ENCODE assay signal across 19 cellular contexts in genomic region chr19:7699003-7699402, GRCh38. TPM values are rescaled to one million over a fixed set of nuclear protein-coding genes. Genes with fewer than 3 reads are reported as not detected.
DNase-seq lines count a peak whose midpoint lies in the region; ATAC-seq and TF ChIP-seq lines count a peak whose summit lies in the region.
"Had no signal": no experiment of that assay in that cellular context is flagged by ENCODE, and none has a peak within 500 bp of the region (broad histone marks: within the 10 kb centered on the region; RNA-seq: fewer than 3 reads in every experiment).

No MANE protein-coding gene starts in this region.

- H3K27me3 Mint-ChIP-seq in CD14-positive monocyte (ENCODE audit: low read depth in 3 of 3) = peaks cover 4 to 10% (median 4%) of the 10 kb centered on the region in 3 donors
- H3K27me3 Mint-ChIP-seq in dendritic cell treated with granulocyte-macrophage colony-stimulating factor and Interleukin-4, amounts not matched to agents 40 ng/mL and 50 ng/mL, for 4 days = no peaks in the 10 kb centered on the region

- H3K36me3 Mint-ChIP-seq in CD14-positive monocyte = peaks cover 0 to 2% of the 10 kb centered on the region in 2 donors
- H3K36me3 Mint-ChIP-seq in dendritic cell treated with granulocyte-macrophage colony-stimulating factor and Interleukin-4, amounts not matched to agents 40 ng/mL and 50 ng/mL, for 4 days (ENCODE audit: low read depth) = peaks cover 36% of the 10 kb centered on the region

- TF ChIP-seq CTCF in CD14-positive monocyte (IDR thresholded peaks at IDR 0.05) = no peak
- TF ChIP-seq CTCF in upper lobe of right lung (IDR thresholded peaks at IDR 0.05) = no peak

- no peaks in the 10 kb centered on the region for H3K9me3 Mint-ChIP-seq in CD14-positive monocyte
- H3K9me3 Mint-ChIP-seq in dendritic cell treated with granulocyte-macrophage colony-stimulating factor and Interleukin-4, amounts not matched to agents 40 ng/mL and 50 ng/mL, for 4 days = no peaks in the 10 kb centered on the region
- H3K9me3 Mint-ChIP-seq: HFFc6; T-helper 1 cell treated with Interleukin-12 subunit alpha and Interleukin-12 subunit beta and Interleukin-4 antibody, amounts not matched to agents 30 μg/mL and 1 μg/mL, for 36 hours had no signal

- intact Hi-C loops in CD14-positive monocyte (cut with micrococcal nuclease) (loop anchor here (5.0 kb wide), 2 partner anchors 38 to 43 kb away; no protein-coding TSS in a partner anchor), upper lobe of right lung (cut with DNase I) (no loop called here)
- intact Hi-C loops in dendritic cell treated with granulocyte-macrophage colony-stimulating factor and Interleukin-4, amounts not matched to agents 40 ng/mL and 50 ng/mL, for 4 days (cut with micrococcal nuclease) = loop anchor here (2.0 to 5.0 kb wide), 2 partner anchors 33 to 42 kb away; partner anchors contain the start of gene CLEC4G

- peak overlapping the region; percentile 25 to 86 for H3K4me3 Mint-ChIP-seq in CD14-positive monocyte
- H3K4me3 Mint-ChIP-seq in dendritic cell treated with granulocyte-macrophage colony-stimulating factor and Interleukin-4, amounts not matched to agents 40 ng/mL and 50 ng/mL, for 4 days = peak overlapping the region; percentile 85
- H3K4me3 Mint-ChIP-seq: HFFc6; T-helper 1 cell treated with Interleukin-12 subunit alpha and Interleukin-12 subunit beta and Interleukin-4 antibody, amounts not matched to agents 30 μg/mL and 1 μg/mL, for 36 hours had no signal

- H3K27ac ChIP-seq in upper lobe of right lung = no peak overlapping the region
- H3K27ac ChIP-seq: dorsolateral prefrontal cortex, skin epidermis, transverse colon had no signal

- H3K9me3 ChIP-seq in upper lobe of right lung = no peaks in the 10 kb centered on the region
- H3K9me3 ChIP-seq: transverse colon had no signal

- peaks cover 58% of the 10 kb centered on the region for H3K4me1 Mint-ChIP-seq in CD14-positive monocyte
- peaks cover 77% of the 10 kb centered on the region for H3K4me1 Mint-ChIP-seq in dendritic cell treated with granulocyte-macrophage colony-stimulating factor and Interleukin-4, amounts not matched to agents 40 ng/mL and 50 ng/mL, for 4 days (ENCODE audit: low read depth)

- ATAC-seq in GM18505 (IDR thresholded peaks at IDR 0.05; ENCODE audit: unreplicated experiment) (no peak), upper lobe of right lung (no peak)
- ATAC-seq: HepG2 had no signal

- peaks cover 30% of the 10 kb centered on the region for H3K27me3 ChIP-seq in upper lobe of right lung

- no peaks in the 10 kb centered on the region for H3K4me1 ChIP-seq in upper lobe of right lung
- H3K4me1 ChIP-seq: transverse colon had no signal

- peak overlapping the region in 6 of 7 donors; percentile 54 to 89 (median 80) for H3K27ac Mint-ChIP-seq in CD14-positive monocyte
- H3K27ac Mint-ChIP-seq in dendritic cell treated with granulocyte-macrophage colony-stimulating factor and Interleukin-4, amounts not matched to agents 40 ng/mL and 50 ng/mL, for 4 days = peak overlapping the region; percentile 96
- H3K27ac Mint-ChIP-seq: HFFc6; T-helper 1 cell treated with Interleukin-12 subunit alpha and Interleukin-12 subunit beta and Interleukin-4 antibody, amounts not matched to agents 30 μg/mL and 1 μg/mL, for 36 hours had no signal

- no peak overlapping the region for H3K4me3 ChIP-seq in upper lobe of right lung
- H3K4me3 ChIP-seq: dorsolateral prefrontal cortex, skin epidermis, transverse colon had no signal

- TF ChIP-seq POLR2A in GM18505 (IDR thresholded peaks at IDR 0.05; ENCODE audit: borderline replicate concordance, extremely low read depth, insufficient read depth, insufficient read length) = peak; percentile 26

- DNase-seq in CD14-positive monocyte (ENCODE audit: low spot score) (no peak), GM19238 (ENCODE audit: insufficient read length, low spot score) (no peak), NOMO-1 treated with DMSO at 0.1 percent for 48 hours (lab: John Stamatoyannopoulos, UW; ENCODE audit: unreplicated experiment) (no peak), upper lobe of right lung (no peak)
- DNase-seq: AML-193; HFFc6; NCI-H187; NCI-H446; NK-92 treated with Interleukin-12 subunit alpha and Interleukin-12 subunit beta, amount 100 ng/mL, for 24 hours; Right ventricle myocardium superior; transverse colon had no signal

- no peaks in the 10 kb centered on the region for H3K36me3 ChIP-seq in upper lobe of right lung
- H3K36me3 ChIP-seq: transverse colon had no signal

RNA-seq across cellular contexts. Expression of gene FCER2, which starts 2.9 kb away (rescaled TPM):
- polyA plus RNA-seq in CD14-positive monocyte = 1 to 10 TPM; 1.1 to 2.1 TPM
- total RNA-seq in upper lobe of right lung = 0.58 TPM
- total RNA-seq: bronchial epithelial cell, HepG2, HFFc6 had no signal
- polyA plus RNA-seq: HepG2, liver had no signal

RNA-seq across cellular contexts. Expression of gene TRAPPC5, which starts 18.4 kb away (rescaled TPM):
- 100 to 1,000 TPM; 414 to 449 TPM for polyA plus RNA-seq in CD14-positive monocyte
- 83.9 TPM for total RNA-seq in upper lobe of right lung

RNA-seq across cellular contexts. Expression of gene MCEMP1, which starts 22.1 kb away (rescaled TPM):
- polyA plus RNA-seq in CD14-positive monocyte = 100 to 1,000 TPM in 1 of 2 donors, 10 to 100 TPM in 1; 79.4 to 104 TPM
- 97.9 TPM for total RNA-seq in upper lobe of right lung
- total RNA-seq: bronchial epithelial cell, HepG2, HFFc6 had no signal
- polyA plus RNA-seq: HepG2 had no signal

RNA-seq across cellular contexts. Expression of gene RETN, which starts 30.2 kb away (rescaled TPM):
- polyA plus RNA-seq in CD14-positive monocyte = 100 to 1,000 TPM in 1 of 2 donors, 10 to 100 TPM in 1; 60.0 to 119 TPM
- total RNA-seq in upper lobe of right lung = 12.5 TPM
- total RNA-seq: bronchial epithelial cell, HepG2, HFFc6, transverse colon had no signal
- polyA plus RNA-seq: HepG2 had no signal

RNA-seq across cellular contexts. Expression of gene CLEC4G, which starts 32.9 kb away (rescaled TPM):
- polyA plus RNA-seq in CD14-positive monocyte = 1 to 10 TPM; 7.1 to 7.9 TPM
- total RNA-seq in upper lobe of right lung = 1.4 TPM
- total RNA-seq: bronchial epithelial cell, HepG2, HFFc6 had no signal
- polyA plus RNA-seq: HepG2 had no signal
